ENCODE assay signal across 8 cellular contexts in the genomic region with DNA sequence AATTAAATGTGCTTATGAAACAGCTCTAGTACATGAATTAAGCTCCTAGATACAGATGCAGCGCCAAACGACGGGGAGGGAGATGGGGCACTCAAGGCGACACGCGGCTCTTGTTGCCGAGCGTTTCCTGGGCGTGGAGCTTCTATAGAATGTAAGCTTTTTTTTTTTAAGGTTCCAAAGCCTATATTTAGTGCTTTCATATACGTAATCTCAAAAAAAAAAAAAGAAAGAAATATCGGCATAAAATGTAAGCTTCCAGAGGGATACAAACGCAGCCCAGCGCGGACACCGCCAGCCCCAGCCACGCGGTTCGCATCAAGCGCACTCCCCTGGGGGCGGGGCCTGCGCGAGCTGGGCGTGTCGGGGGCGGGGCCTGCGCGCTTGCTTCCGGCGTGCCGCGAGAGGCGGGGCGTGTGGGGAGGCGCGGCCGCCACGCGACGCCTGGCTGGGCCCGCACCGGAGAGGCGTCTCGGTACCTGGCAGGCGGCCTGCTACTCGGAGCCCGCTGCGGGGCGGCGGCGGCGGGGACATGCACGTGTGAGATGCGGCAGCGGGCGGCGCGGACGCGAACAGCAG. TPM values are rescaled to one million over a fixed set of nuclear protein-coding genes. Genes with fewer than 3 reads are reported as not detected.
DNase-seq lines count a peak whose midpoint lies in the region; ATAC-seq and TF ChIP-seq lines count a peak whose summit lies in the region.

A gene with protein sequence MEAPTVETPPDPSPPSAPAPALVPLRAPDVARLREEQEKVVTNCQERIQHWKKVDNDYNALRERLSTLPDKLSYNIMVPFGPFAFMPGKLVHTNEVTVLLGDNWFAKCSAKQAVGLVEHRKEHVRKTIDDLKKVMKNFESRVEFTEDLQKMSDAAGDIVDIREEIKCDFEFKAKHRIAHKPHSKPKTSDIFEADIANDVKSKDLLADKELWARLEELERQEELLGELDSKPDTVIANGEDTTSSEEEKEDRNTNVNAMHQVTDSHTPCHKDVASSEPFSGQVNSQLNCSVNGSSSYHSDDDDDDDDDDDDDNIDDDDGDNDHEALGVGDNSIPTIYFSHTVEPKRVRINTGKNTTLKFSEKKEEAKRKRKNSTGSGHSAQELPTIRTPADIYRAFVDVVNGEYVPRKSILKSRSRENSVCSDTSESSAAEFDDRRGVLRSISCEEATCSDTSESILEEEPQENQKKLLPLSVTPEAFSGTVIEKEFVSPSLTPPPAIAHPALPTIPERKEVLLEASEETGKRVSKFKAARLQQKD (plus strand): TSS at position 412 of the 576 bp plus-strand sequence. CDS start 309 bp downstream, outside the sequence.

- peaks cover 11% of the 10 kb centered on the region for H3K4me1 ChIP-seq in PC-3 (ENCODE audit: insufficient read depth, low read length)

- H3K4me3 ChIP-seq in PC-3 (ENCODE audit: low read length), result peak within 1 kb of the TSS; percentile 97

- peak within 1 kb of the TSS; percentile 82 for H3K4me2 ChIP-seq in PC-3 (ENCODE audit: low read length)

- intact Hi-C loops in PC-3 (cut with micrococcal nuclease), result no loop called here

- no peaks in the 10 kb centered on the region for H3F3A ChIP-seq in PC-3 (ENCODE audit: low read length, unreplicated experiment)

- peak within 1 kb of the TSS; percentile 95 for H3K9ac ChIP-seq in PC-3 (ENCODE audit: low read length)

- no peaks in the 10 kb centered on the region for H3K9me2 ChIP-seq in PC-3 (replicated peaks; ENCODE audit: low read length)

- BruUV-seq in PC-3 (replicated peaks; lab: Mats Ljungman, UMichigan), result no TSS peak

- peak within 1 kb of the TSS; percentile 30; the same call in 1 of the 2 replicates for H3K27ac ChIP-seq in PC-3 (ENCODE audit: low read length)

- CTCF ChIA-PET in PC-3 (lab: Charles Lee), result interaction anchor here (0.7 kb wide), 1 partner anchor 282 kb away, joined by 4 read pairs; no protein-coding TSS in a partner anchor

- no peak for TF ChIP-seq CTCF in PC-3 (conservative IDR thresholded peaks at IDR 0.05; ENCODE audit: low read depth, low read length)

- no peaks in the 10 kb centered on the region for H3K27me3 ChIP-seq in PC-3 (ENCODE audit: low read length)

- peak within 1 kb of the TSS; percentile 86 for H2AFZ ChIP-seq in PC-3 (ENCODE audit: low read length)

- peaks cover 24% of the 10 kb centered on the region for H4K20me1 ChIP-seq in PC-3 (ENCODE audit: low read length)

- no peak for TF ChIP-seq RAD21 in Ishikawa (IDR thresholded peaks at IDR 0.05; ENCODE audit: low read depth)

- TF ChIP-seq EP300 in Ishikawa (IDR thresholded peaks at IDR 0.05; ENCODE audit: borderline replicate concordance), result no peak

- H3K36me3 ChIP-seq in PC-3 (ENCODE audit: low read depth, low read length), result no peaks in the 10 kb centered on the region

- DNase-seq in DMS 273 treated with DMSO at 0.1 percent for 48 hours (lab: John Stamatoyannopoulos, UW) (peak; percentile 53), PC-3 (peak; percentile 77), myocyte (ENCODE audit: low read depth) (peak; percentile 89)
- peak; percentile 98 for DNase-seq in activated T-cell treated with anti-CD3 and anti-CD28 coated beads, Interleukin-2, amount 50 U/mL, for 1 hour
- peak; percentile 94 for DNase-seq in stimulated activated CD8-positive, alpha-beta memory T cell treated with anti-CD3 and anti-CD28 coated beads, Interleukin-7, amount 100 ng/mL, for 24 hours (ENCODE audit: low read depth)

- peaks cover 44% of the 10 kb centered on the region for H3K79me2 ChIP-seq in PC-3 (ENCODE audit: low read length)

- ATAC-seq in GM21529 (IDR thresholded peaks at IDR 0.05; ENCODE audit: unreplicated experiment), result peak; percentile 81
- ATAC-seq in PC-3, result peak; percentile 88
- ATAC-seq in esophagus mucosa, result peak; percentile 97

- H3K9me3 ChIP-seq in PC-3 (ENCODE audit: low read length), result no peaks in the 10 kb centered on the region

- POLR2A ChIA-PET in PC-3 (lab: Charles Lee; ENCODE audit: unreplicated experiment), result interaction anchor here (0.6 kb wide), 1 partner anchor 202 kb away, joined by 3 read pairs; no protein-coding TSS in a partner anchor

TF ChIP-seq in Ishikawa, 13 proteins besides CTCF, POLR2A, EP300 and RAD21:
- peak; percentile 11; the same call in 1 of the 2 replicates for TF ChIP-seq NFIC (IDR thresholded peaks at IDR 0.05)
- no peak for TF ChIP-seq TCF12 (IDR thresholded peaks at IDR 0.05; ENCODE audit: low read depth)
- TF ChIP-seq, protein P1, sequence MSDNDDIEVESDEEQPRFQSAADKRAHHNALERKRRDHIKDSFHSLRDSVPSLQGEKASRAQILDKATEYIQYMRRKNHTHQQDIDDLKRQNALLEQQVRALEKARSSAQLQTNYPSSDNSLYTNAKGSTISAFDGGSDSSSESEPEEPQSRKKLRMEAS (IDR thresholded peaks at IDR 0.05), result peak; percentile 97

RNA-seq across cellular contexts. Expression of the gene that starts here (rescaled TPM):
- total RNA-seq in PC-3 (2014; rRNA removed), result 31.0 and 32.4 TPM in 2 replicates
- total RNA-seq in esophagus mucosa, result 32.4 TPM
- total RNA-seq in myocyte, result 67.7 and 69.2 TPM in 2 replicates
- polyA plus RNA-seq in myocyte (2012), result 43.1 TPM

Comparison
In these comparisons a context has a peak if more than half of its experiments do, and no peak if none do; other contexts are left out.
1. Peak in every context shown above with its lines: DNase-seq, ATAC-seq, H3K4me3 ChIP-seq and H3K27ac ChIP-seq.